Comparison of ENCODE assay signal across 1 cellular context in the genomic region with DNA sequence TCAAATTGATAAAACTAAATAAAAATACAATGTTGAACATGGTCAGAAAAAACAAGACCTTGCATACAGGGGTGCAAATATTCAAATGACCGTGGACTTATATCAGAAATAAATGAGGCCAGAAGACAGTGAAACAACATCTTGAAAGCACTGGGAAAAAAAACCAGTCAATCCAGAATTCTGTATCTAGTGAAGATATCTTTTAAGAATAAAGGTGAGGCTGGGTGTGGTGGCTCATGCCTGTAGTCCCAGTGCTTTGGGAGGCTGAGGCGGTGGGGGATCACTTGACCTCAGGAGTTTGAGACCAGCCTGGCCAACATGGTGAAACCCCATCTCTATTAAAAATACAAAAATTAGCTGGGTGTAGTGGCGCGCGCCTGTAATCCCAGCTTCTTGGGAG.
TF ChIP-seq lines count a peak whose summit lies in the region.

No MANE protein-coding gene starts in this region.

TF ChIP-seq in HepG2, 621 proteins besides CTCF, POLR2A, EP300 and RAD21:
- TF ChIP-seq ZNF232 (CRISPR knock-in tag; IDR thresholded peaks at IDR 0.05; ENCODE audit: borderline replicate concordance) (no peak), ZNF205 (CRISPR knock-in tag; IDR thresholded peaks at IDR 0.05) (no peak), HES4 (CRISPR knock-in tag; IDR thresholded peaks at IDR 0.05; ENCODE audit: borderline replicate concordance) (no peak), SP2 (CRISPR knock-in tag; IDR thresholded peaks at IDR 0.05) (no peak)
